ENCODE assay signal across 18 cellular contexts in genomic region chr12:26855337-26856089, GRCh38.
"Had no signal": no experiment of that assay in that cellular context is flagged by ENCODE, and none has a peak within 500 bp of the region (broad histone marks: within the 10 kb centered on the region; RNA-seq: fewer than 3 reads in every experiment).

No MANE protein-coding gene starts in this region.

- ATAC-seq: left colon; lower lobe of right lung; naive thymus-derived CD8-positive, alpha-beta T cell; sciatic nerve; upper lobe of right lung had no signal

- H3K4me1 Mint-ChIP-seq: central memory CD8-positive, alpha-beta T cell; naive thymus-derived CD8-positive, alpha-beta T cell had no signal

- H3K27ac ChIP-seq: coronary artery, lower lobe of right lung, ovary, upper lobe of right lung had no signal

- H3K4me3 Mint-ChIP-seq: central memory CD8-positive, alpha-beta T cell; naive thymus-derived CD8-positive, alpha-beta T cell had no signal

- H3K27ac Mint-ChIP-seq: naive thymus-derived CD8-positive, alpha-beta T cell had no signal

- H3K36me3 ChIP-seq: lower lobe of right lung, ovary, upper lobe of right lung had no signal

- H3K36me3 Mint-ChIP-seq: naive thymus-derived CD8-positive, alpha-beta T cell had no signal

- H3K4me3 ChIP-seq: coronary artery, lower lobe of right lung, ovary, smooth muscle cell, upper lobe of right lung had no signal

- H3K27me3 ChIP-seq: ovary, upper lobe of right lung had no signal

- H3K9me3 Mint-ChIP-seq: central memory CD8-positive, alpha-beta T cell; naive thymus-derived CD8-positive, alpha-beta T cell had no signal

- DNase-seq: activated CD4-positive, alpha-beta T cell treated with anti-CD3 and anti-CD28 coated beads, Interleukin-2, amount 50 U/mL, for 1 hour; activated CD8-positive, alpha-beta memory T cell treated with anti-CD3 and anti-CD28 coated beads for 24 hours; activated CD8-positive, alpha-beta memory T cell treated with anti-CD3 and anti-CD28 coated beads, Interleukin-2, amount 50 U/mL, for 48 hours; aorta; foreskin melanocyte; glutamatergic neuron; hippocampal formation; left colon; lower lobe of right lung; naive thymus-derived CD8-positive, alpha-beta T cell; ovary; stimulated activated CD4-positive, alpha-beta T cell treated with anti-CD3 and anti-CD28 coated beads, Interleukin-4, amount 100 ng/mL, for 1 hour; T-helper 9 cell; upper lobe of right lung had no signal

- H3K9me3 ChIP-seq: lower lobe of right lung, ovary, upper lobe of right lung had no signal
